Comparison of ENCODE assay signal across 8 cellular contexts in the genomic region with DNA sequence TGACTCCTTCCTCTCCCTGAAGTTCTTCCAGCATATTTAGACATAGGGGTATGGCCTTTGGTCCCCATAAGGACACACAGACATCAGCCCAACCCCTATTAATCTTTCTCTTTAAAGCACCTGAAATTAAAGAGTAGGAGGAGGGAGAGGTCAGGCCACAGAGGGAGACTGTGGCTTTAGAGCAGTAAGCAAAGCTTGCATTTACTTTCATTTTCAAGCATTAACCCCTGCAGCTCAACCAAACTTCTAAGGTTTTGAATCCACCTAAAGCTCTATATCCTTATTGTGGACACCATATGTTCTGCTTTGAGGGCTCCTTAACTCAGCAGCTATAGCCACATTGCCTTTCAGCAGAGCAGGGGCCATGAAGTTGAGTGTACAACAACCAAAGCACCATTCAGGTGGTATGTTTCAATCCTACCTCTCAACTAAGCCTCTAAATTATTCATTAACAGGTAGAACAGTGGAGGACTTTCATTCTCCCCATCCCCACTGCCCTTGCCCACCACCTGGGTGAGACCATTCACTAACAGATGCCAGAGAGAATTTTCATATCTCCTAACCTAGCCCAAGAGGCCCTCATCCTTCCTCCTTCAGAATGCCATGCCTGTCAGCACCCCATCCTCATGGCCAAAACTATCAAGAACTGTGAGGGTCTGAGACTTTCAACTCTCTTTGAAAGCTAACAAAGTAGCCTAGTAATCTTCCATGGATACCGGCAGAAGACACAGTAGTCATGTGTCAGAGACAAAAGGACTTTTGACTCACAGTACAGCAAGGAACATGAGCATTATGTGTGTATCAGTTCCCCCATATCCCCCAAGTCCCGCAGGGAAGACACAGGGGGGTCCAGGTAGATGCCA. TPM values are rescaled to one million over a fixed set of nuclear protein-coding genes. Genes with fewer than 3 reads are reported as not detected.
DNase-seq lines count a peak whose midpoint lies in the region; ATAC-seq and TF ChIP-seq lines count a peak whose summit lies in the region.

No MANE protein-coding gene starts in this region.

- H3K27me3 ChIP-seq in DND-41 (ENCODE audit: insufficient read depth, low read length, poor library complexity), result no peaks in the 10 kb centered on the region

- H2AFZ ChIP-seq in DND-41 (ENCODE audit: low read depth, low read length), result no peak overlapping the region

- CTCF ChIA-PET in WTC11 (lab: Charles Lee), result no interaction called here

- H3K4me2 ChIP-seq in DND-41 (ENCODE audit: insufficient read depth, low read length), result peak overlapping the region; percentile 45

- H3K79me2 ChIP-seq in DND-41 (ENCODE audit: insufficient read depth, low read length), result peaks cover 95% of the 10 kb centered on the region

- DNase-seq in DND-41 (peak; percentile 29), fibroblast of peridontal ligament (ENCODE audit: extremely low read depth) (peak; percentile 49), UCSD-AML1 (lab: John Stamatoyannopoulos, UW; ENCODE audit: unreplicated experiment) (no peak), RKO (ENCODE audit: low spot score) (no peak), hypothalamus (lab: John Stamatoyannopoulos, UW) (no peak), WTC11 (ENCODE audit: low spot score) (no peak)

- peaks cover 17% of the 10 kb centered on the region for H3K4me1 ChIP-seq in DND-41 (ENCODE audit: insufficient read depth, low read length)

- POLR2A ChIA-PET in WTC11 (lab: Charles Lee), result no interaction called here

- TF ChIP-seq CTCF in DND-41 (IDR thresholded peaks at IDR 0.05; ENCODE audit: borderline replicate concordance, extremely low read depth, low read length, poor library complexity, severe bottlenecking) (no peak), WTC11 (IDR thresholded peaks at IDR 0.05) (no peak)

- peaks cover 39% of the 10 kb centered on the region for H4K20me1 ChIP-seq in DND-41 (ENCODE audit: insufficient read depth, low read length)

- ATAC-seq in DND-41 (ENCODE audit: insufficient read depth, low read depth), result peak; percentile 93
- peak; percentile 79 for ATAC-seq in GM21360 (IDR thresholded peaks at IDR 0.05; ENCODE audit: unreplicated experiment)
- ATAC-seq in HG03571 (IDR thresholded peaks at IDR 0.05; ENCODE audit: unreplicated experiment), result peak; percentile 82
- no peak for ATAC-seq in WTC11

- H3K27ac Mint-ChIP-seq in WTC11, result no peak overlapping the region

- peak overlapping the region; percentile 13 for H3K27ac ChIP-seq in DND-41 (ENCODE audit: low read length)

- peaks cover 10% of the 10 kb centered on the region for H3K9me3 Mint-ChIP-seq in WTC11

- no peak overlapping the region for H3K9ac ChIP-seq in DND-41 (ENCODE audit: low read depth, low read length)

- no peak overlapping the region for H3K4me3 Mint-ChIP-seq in WTC11

- peak overlapping the region in 1 of 2 experiments; percentile 14; a peak in 1 of 4 replicates for H3K4me3 ChIP-seq in DND-41 (ENCODE audit: low read depth in 1 of 2, low read length in 2 of 2)

- H3K4me1 Mint-ChIP-seq in WTC11, result no peaks in the 10 kb centered on the region

- no peaks in the 10 kb centered on the region for H3K9me3 ChIP-seq in DND-41 (ENCODE audit: insufficient read depth, low read length, severe bottlenecking)

- peaks cover 11% of the 10 kb centered on the region for H3K36me3 ChIP-seq in DND-41 (ENCODE audit: insufficient read depth, low read length)

- no peaks in the 10 kb centered on the region for H3K27me3 Mint-ChIP-seq in WTC11 (ENCODE audit: low read depth)

- H3K36me3 Mint-ChIP-seq in WTC11, result no peaks in the 10 kb centered on the region

TF ChIP-seq in WTC11, 78 proteins besides CTCF, POLR2A, EP300 and RAD21:
- TF ChIP-seq GTF2I (CRISPR knock-in tag; conservative IDR thresholded peaks at IDR 0.05) (no peak), ZMAT4 (CRISPR knock-in tag; IDR thresholded peaks at IDR 0.05) (no peak), PRRX2 (CRISPR knock-in tag; IDR thresholded peaks at IDR 0.05) (no peak), NFE2L1 (CRISPR knock-in tag; IDR thresholded peaks at IDR 0.05) (no peak), JAZF1 (CRISPR knock-in tag; IDR thresholded peaks at IDR 0.05) (no peak), OVOL2 (CRISPR knock-in tag; IDR thresholded peaks at IDR 0.05; ENCODE audit: borderline replicate concordance) (no peak), MXD4 (CRISPR knock-in tag; IDR thresholded peaks at IDR 0.05; ENCODE audit: borderline replicate concordance) (no peak), ZNF317 (CRISPR knock-in tag; IDR thresholded peaks at IDR 0.05; ENCODE audit: borderline replicate concordance, low read depth) (no peak), ZNF396 (CRISPR knock-in tag; IDR thresholded peaks at IDR 0.05; ENCODE audit: borderline replicate concordance) (no peak), ESRRA (CRISPR knock-in tag; IDR thresholded peaks at IDR 0.05; ENCODE audit: borderline replicate concordance) (no peak), MYBL2 (CRISPR knock-in tag; IDR thresholded peaks at IDR 0.05) (no peak)
- TF ChIP-seq, protein P1, sequence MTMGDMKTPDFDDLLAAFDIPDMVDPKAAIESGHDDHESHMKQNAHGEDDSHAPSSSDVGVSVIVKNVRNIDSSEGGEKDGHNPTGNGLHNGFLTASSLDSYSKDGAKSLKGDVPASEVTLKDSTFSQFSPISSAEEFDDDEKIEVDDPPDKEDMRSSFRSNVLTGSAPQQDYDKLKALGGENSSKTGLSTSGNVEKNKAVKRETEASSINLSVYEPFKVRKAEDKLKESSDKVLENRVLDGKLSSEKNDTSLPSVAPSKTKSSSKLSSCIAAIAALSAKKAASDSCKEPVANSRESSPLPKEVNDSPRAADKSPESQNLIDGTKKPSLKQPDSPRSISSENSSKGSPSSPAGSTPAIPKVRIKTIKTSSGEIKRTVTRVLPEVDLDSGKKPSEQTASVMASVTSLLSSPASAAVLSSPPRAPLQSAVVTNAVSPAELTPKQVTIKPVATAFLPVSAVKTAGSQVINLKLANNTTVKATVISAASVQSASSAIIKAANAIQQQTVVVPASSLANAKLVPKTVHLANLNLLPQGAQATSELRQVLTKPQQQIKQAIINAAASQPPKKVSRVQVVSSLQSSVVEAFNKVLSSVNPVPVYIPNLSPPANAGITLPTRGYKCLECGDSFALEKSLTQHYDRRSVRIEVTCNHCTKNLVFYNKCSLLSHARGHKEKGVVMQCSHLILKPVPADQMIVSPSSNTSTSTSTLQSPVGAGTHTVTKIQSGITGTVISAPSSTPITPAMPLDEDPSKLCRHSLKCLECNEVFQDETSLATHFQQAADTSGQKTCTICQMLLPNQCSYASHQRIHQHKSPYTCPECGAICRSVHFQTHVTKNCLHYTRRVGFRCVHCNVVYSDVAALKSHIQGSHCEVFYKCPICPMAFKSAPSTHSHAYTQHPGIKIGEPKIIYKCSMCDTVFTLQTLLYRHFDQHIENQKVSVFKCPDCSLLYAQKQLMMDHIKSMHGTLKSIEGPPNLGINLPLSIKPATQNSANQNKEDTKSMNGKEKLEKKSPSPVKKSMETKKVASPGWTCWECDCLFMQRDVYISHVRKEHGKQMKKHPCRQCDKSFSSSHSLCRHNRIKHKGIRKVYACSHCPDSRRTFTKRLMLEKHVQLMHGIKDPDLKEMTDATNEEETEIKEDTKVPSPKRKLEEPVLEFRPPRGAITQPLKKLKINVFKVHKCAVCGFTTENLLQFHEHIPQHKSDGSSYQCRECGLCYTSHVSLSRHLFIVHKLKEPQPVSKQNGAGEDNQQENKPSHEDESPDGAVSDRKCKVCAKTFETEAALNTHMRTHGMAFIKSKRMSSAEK (CRISPR knock-in tag; IDR thresholded peaks at IDR 0.05; ENCODE audit: borderline replicate concordance), result no peak
- TF ChIP-seq, protein P2, sequence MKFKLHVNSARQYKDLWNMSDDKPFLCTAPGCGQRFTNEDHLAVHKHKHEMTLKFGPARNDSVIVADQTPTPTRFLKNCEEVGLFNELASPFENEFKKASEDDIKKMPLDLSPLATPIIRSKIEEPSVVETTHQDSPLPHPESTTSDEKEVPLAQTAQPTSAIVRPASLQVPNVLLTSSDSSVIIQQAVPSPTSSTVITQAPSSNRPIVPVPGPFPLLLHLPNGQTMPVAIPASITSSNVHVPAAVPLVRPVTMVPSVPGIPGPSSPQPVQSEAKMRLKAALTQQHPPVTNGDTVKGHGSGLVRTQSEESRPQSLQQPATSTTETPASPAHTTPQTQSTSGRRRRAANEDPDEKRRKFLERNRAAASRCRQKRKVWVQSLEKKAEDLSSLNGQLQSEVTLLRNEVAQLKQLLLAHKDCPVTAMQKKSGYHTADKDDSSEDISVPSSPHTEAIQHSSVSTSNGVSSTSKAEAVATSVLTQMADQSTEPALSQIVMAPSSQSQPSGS (CRISPR knock-in tag; IDR thresholded peaks at IDR 0.05; ENCODE audit: borderline replicate concordance, low read depth), result no peak
- TF ChIP-seq, protein P3, sequence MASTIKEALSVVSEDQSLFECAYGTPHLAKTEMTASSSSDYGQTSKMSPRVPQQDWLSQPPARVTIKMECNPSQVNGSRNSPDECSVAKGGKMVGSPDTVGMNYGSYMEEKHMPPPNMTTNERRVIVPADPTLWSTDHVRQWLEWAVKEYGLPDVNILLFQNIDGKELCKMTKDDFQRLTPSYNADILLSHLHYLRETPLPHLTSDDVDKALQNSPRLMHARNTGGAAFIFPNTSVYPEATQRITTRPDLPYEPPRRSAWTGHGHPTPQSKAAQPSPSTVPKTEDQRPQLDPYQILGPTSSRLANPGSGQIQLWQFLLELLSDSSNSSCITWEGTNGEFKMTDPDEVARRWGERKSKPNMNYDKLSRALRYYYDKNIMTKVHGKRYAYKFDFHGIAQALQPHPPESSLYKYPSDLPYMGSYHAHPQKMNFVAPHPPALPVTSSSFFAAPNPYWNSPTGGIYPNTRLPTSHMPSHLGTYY (CRISPR knock-in tag; IDR thresholded peaks at IDR 0.05), result no peak
- TF ChIP-seq, protein P4, sequence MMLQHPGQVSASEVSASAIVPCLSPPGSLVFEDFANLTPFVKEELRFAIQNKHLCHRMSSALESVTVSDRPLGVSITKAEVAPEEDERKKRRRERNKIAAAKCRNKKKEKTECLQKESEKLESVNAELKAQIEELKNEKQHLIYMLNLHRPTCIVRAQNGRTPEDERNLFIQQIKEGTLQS (CRISPR knock-in tag; conservative IDR thresholded peaks at IDR 0.05), result no peak
TF ChIP-seq in WTC11: peak in this region for 0.

RNA-seq across cellular contexts. Expression of gene LIN54, which starts 20.8 kb away (rescaled TPM):
- 11.8 to 13.2 TPM (median 12.7 TPM) in 3 replicates for total RNA-seq in WTC11 (2021)

RNA-seq across cellular contexts. Expression of gene COPS4, which starts 45.2 kb away (rescaled TPM):
- 26.9 to 30.9 TPM (median 28.7 TPM) in 3 replicates for total RNA-seq in WTC11 (2021)

Comparison
In these comparisons a context has a peak if more than half of its experiments do, and no peak if none do; other contexts are left out.
1. DNase-seq: peak in DND-41 (single experiment) and fibroblast of peridontal ligament (single experiment); none in UCSD-AML1 (single experiment), RKO (single experiment), hypothalamus (0 of 51) and WTC11 (single experiment).